In the genomic region with DNA sequence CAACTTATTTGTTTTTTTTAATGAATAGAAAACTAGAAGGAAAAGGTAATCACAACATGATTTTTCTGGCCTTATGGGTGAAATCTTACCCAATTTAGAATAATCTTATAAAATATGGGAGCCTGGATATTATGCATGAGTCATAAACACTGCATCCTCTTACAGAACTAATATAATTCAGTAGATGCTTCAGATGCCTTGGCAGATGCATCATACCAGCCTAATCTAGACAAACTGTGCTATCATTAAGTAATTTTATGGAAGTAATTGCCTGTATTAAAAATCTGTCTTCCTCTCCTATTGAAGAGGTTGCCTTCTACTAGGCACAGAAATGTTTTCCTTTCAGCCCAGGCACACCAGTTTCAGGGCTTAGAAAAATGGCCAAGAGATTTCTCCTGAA, we compare ENCODE assay signal across 27 cellular contexts.
"Had no signal": no experiment of that assay in that cellular context is flagged by ENCODE, and none has a peak within 500 bp of the region (broad histone marks: within the 10 kb centered on the region; RNA-seq: fewer than 3 reads in every experiment).

No MANE protein-coding gene starts in this region.

- DNase-seq: activated B cell treated with CpG ODN at 0.5 μM for 24 hours; activated CD4-positive, alpha-beta T cell treated with anti-CD3 and anti-CD28 coated beads for 48 hours; activated CD4-positive, alpha-beta T cell treated with anti-CD3 and anti-CD28 coated beads, Interleukin-2, amount 50 U/mL, for 1 hour; activated CD4-positive, alpha-beta T cell treated with anti-CD3 and anti-CD28 coated beads, Interleukin-2, amount 50 U/mL, for 48 hours; activated CD8-positive, alpha-beta memory T cell treated with anti-CD3 and anti-CD28 coated beads for 24 hours; activated CD8-positive, alpha-beta T cell treated with anti-CD3 and anti-CD28 coated beads for 36 hours; activated effector memory CD4-positive, alpha-beta T cell treated with Interleukin-2 at 50 U/mL for 16 hours; activated gamma-delta T cell treated with Interleukin-2 at 50 U/mL for 16 hours; activated naive CD4-positive, alpha-beta T cell treated with anti-CD3 and anti-CD28 coated beads, Interleukin-2, amount 50 U/mL, for 16 hours; activated naive CD4-positive, alpha-beta T cell treated with Interleukin-2 at 50 U/mL for 16 hours; activated T-cell treated with anti-CD3 and anti-CD28 coated beads, Interleukin-2, amount 50 U/mL, for 4 hours; amygdala; aorta; central memory CD4-positive, alpha-beta T cell; cerebellar nuclear complex; colonic mucosa; effector CD8-positive, alpha-beta T cell; esophagus squamous epithelium; head of caudate nucleus; T-helper 17 cell; T1000; WERI-Rb-1 had no signal

- ATAC-seq: activated CD4-positive, CD25-positive, alpha-beta regulatory T cell treated with anti-CD3 and anti-CD28 coated beads, Interleukin-2, amount 50 U/mL, for 24 hours; activated CD8-positive, alpha-beta T cell treated with anti-CD3 and anti-CD28 coated beads for 36 hours; activated T-cell treated with anti-CD3 and anti-CD28 coated beads, Interleukin-2, amount 50 U/mL, for 4 hours; activated T-helper 17 cell treated with anti-CD3 and anti-CD28 coated beads, Interleukin-2, amount 50 U/mL, for 72 hours; T-helper 17 cell had no signal

- FAIRE-seq: endometrium, endothelial cell of umbilical vein, frontal cortex had no signal
